ENCODE assay signal across 22 cellular contexts in the genomic region with DNA sequence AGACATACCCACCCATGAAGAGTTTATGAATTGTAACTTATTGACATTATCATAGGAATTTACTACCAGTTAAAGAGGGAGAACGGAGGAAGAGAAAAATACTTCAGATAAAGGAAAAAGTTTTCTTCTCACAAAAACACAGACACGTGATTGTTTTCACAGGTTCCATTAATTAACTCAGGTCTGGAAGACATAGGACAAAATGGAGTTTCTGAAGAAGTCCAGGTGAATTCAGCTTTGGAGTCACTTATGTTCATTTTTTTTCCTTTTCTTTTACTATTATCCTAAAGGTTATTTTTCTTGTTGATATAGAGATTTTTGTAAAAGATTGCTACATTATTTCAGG. TPM values are rescaled to one million over a fixed set of nuclear protein-coding genes. Genes with fewer than 3 reads are reported as not detected.
DNase-seq lines count a peak whose midpoint lies in the region; ATAC-seq and TF ChIP-seq lines count a peak whose summit lies in the region.
"Had no signal": no experiment of that assay in that cellular context is flagged by ENCODE, and none has a peak within 500 bp of the region (broad histone marks: within the 10 kb centered on the region; RNA-seq: fewer than 3 reads in every experiment).

No MANE protein-coding gene starts in this region.

- no peaks in the 10 kb centered on the region for H3K79me2 ChIP-seq in MM.1S (ENCODE audit: low read length)

- H2AFZ ChIP-seq in MM.1S (ENCODE audit: low read length): no peak overlapping the region
- H2AFZ ChIP-seq: GM23248 had no signal

- TF ChIP-seq EP300 in stomach (IDR thresholded peaks at IDR 0.05): no peak

- no peak overlapping the region for H3K9ac ChIP-seq in MM.1S (ENCODE audit: low read length)
- H3K9ac ChIP-seq: GM23248 had no signal

- peaks cover 73% of the 10 kb centered on the region for H3K27me3 ChIP-seq in MM.1S (replicated peaks; ENCODE audit: insufficient read depth, low read length)
- H3K27me3 ChIP-seq in stomach: peaks cover 0 to 8% (median 0%) of the 10 kb centered on the region in 3 donors
- H3K27me3 ChIP-seq: Peyer's patch, SJSA1 had no signal

- H4K20me1 ChIP-seq in MM.1S (ENCODE audit: insufficient read depth, low read length): no peaks in the 10 kb centered on the region; the same call in 1 of the 2 replicates

- peak overlapping the region; percentile 32; the same call in 1 of the 2 replicates for H3K4me2 ChIP-seq in MM.1S (ENCODE audit: low read depth, low read length)

- no peak for TF ChIP-seq POLR2A in stomach (IDR thresholded peaks at IDR 0.05)

- no peak for DNase-seq in activated naive CD4-positive, alpha-beta T cell (lab: John Stamatoyannopoulos, UW)
- no peak for DNase-seq in MM.1S
- no peak for DNase-seq in stomach
- no peak for DNase-seq in NCI-H1092 treated with DMSO at 0.1 percent for 48 hours (lab: John Stamatoyannopoulos, UW)
- DNase-seq: BE2C; CD8-positive, alpha-beta T cell; DMS53; GM23248; NCI-H1417; NCI-H187 treated with DMSO at 0.1 percent for 48 hours; NCI-H226; NCI-H524; NCI-H82 had no signal

- no peak for ATAC-seq in GM19035 (IDR thresholded peaks at IDR 0.05; ENCODE audit: unreplicated experiment)
- no peak for ATAC-seq in HG03442 (IDR thresholded peaks at IDR 0.05; ENCODE audit: unreplicated experiment)
- ATAC-seq: CD8-positive, alpha-beta T cell; K562 had no signal

- H3K9me3 Mint-ChIP-seq in activated naive CD4-positive, alpha-beta T cell treated with anti-CD3 and anti-CD28 coated beads, Interleukin-2, amount 50 U/mL, for 24 hours: peaks cover 10% of the 10 kb centered on the region
- no peaks in the 10 kb centered on the region for H3K9me3 Mint-ChIP-seq in activated naive CD8-positive, alpha-beta T cell (ENCODE audit: low read depth)
- H3K9me3 Mint-ChIP-seq: CD8-positive, alpha-beta T cell had no signal

- H3K4me1 ChIP-seq in MM.1S (ENCODE audit: low read length) (peaks cover 7% of the 10 kb centered on the region; the same call in 1 of the 2 replicates), stomach (peaks cover 5 to 13% (median 8%) of the 10 kb centered on the region in 4 donors)
- H3K4me1 ChIP-seq: BE2C, SJSA1 had no signal

- 67 to 72% (median 70%) methylated on average over 2 of the region's 2 CpGs for WGBS in stomach, 5 donors

- H3K4me3 Mint-ChIP-seq in activated naive CD4-positive, alpha-beta T cell treated with anti-CD3 and anti-CD28 coated beads, Interleukin-2, amount 50 U/mL, for 24 hours: peak overlapping the region; percentile 68
- peak overlapping the region; percentile 32 for H3K4me3 Mint-ChIP-seq in activated naive CD8-positive, alpha-beta T cell
- H3K4me3 Mint-ChIP-seq: CD8-positive, alpha-beta T cell had no signal

- intact Hi-C loops in stomach (cut with DNase I; ENCODE audit: low total_unique reads): no loop called here

- no peaks in the 10 kb centered on the region for H3K9me2 ChIP-seq in MM.1S (replicated peaks; ENCODE audit: insufficient read depth, low read length)

- peaks cover 15% of the 10 kb centered on the region for H3K36me3 Mint-ChIP-seq in activated naive CD4-positive, alpha-beta T cell treated with anti-CD3 and anti-CD28 coated beads, Interleukin-2, amount 50 U/mL, for 24 hours
- H3K36me3 Mint-ChIP-seq in activated naive CD8-positive, alpha-beta T cell: peaks cover 2% of the 10 kb centered on the region
- H3K36me3 Mint-ChIP-seq: CD8-positive, alpha-beta T cell had no signal

- no peak overlapping the region for H3K27ac ChIP-seq in MM.1S (ENCODE audit: low read length)
- no peak overlapping the region for H3K27ac ChIP-seq in stomach
- H3K27ac ChIP-seq: GM23248, Peyer's patch, SJSA1 had no signal

- H3K9me3 ChIP-seq in MM.1S (replicated peaks; ENCODE audit: insufficient read depth, low read length) (no peaks in the 10 kb centered on the region), stomach (no peaks in the 10 kb centered on the region)
- H3K9me3 ChIP-seq: BE2C, HAP-1, Peyer's patch, SJSA1 had no signal

- peaks cover 71% of the 10 kb centered on the region for H3K4me1 Mint-ChIP-seq in activated naive CD4-positive, alpha-beta T cell treated with anti-CD3 and anti-CD28 coated beads, Interleukin-2, amount 50 U/mL, for 24 hours
- peaks cover 60% of the 10 kb centered on the region for H3K4me1 Mint-ChIP-seq in activated naive CD8-positive, alpha-beta T cell (ENCODE audit: low read depth)

- no peaks in the 10 kb centered on the region for H3K36me3 ChIP-seq in MM.1S (replicated peaks; ENCODE audit: insufficient read depth, low read length)
- no peaks in the 10 kb centered on the region for H3K36me3 ChIP-seq in stomach
- H3K36me3 ChIP-seq: BE2C, HAP-1, Peyer's patch, SJSA1 had no signal

- H3K27me3 Mint-ChIP-seq in activated naive CD4-positive, alpha-beta T cell treated with anti-CD3 and anti-CD28 coated beads, Interleukin-2, amount 50 U/mL, for 24 hours: no peaks in the 10 kb centered on the region
- no peaks in the 10 kb centered on the region for H3K27me3 Mint-ChIP-seq in activated naive CD8-positive, alpha-beta T cell

- TF ChIP-seq CTCF in MM.1S (IDR thresholded peaks at IDR 0.05; ENCODE audit: low read length) (no peak), stomach (IDR thresholded peaks at IDR 0.05) (no peak)

- peak overlapping the region; percentile 98 for H3K27ac Mint-ChIP-seq in activated naive CD4-positive, alpha-beta T cell treated with anti-CD3 and anti-CD28 coated beads, Interleukin-2, amount 50 U/mL, for 24 hours
- peak overlapping the region; percentile 93 for H3K27ac Mint-ChIP-seq in activated naive CD8-positive, alpha-beta T cell
- H3K27ac Mint-ChIP-seq: CD8-positive, alpha-beta T cell had no signal

- no peaks in the 10 kb centered on the region for H3F3A ChIP-seq in MM.1S (ENCODE audit: insufficient read depth, low read length)

- H3K4me3 ChIP-seq in MM.1S (ENCODE audit: low read length): no peak overlapping the region
- H3K4me3 ChIP-seq in stomach: no peak overlapping the region
- H3K4me3 ChIP-seq: GM23248, HAP-1, K562, Peyer's patch, SJSA1 had no signal

RNA-seq across cellular contexts. Expression of a gene that starts 20.5 kb away (rescaled TPM):
- total RNA-seq in stomach: 10 to 100 TPM in 2 of 5 donors, 1 to 10 TPM in 1, under 1 TPM in 1, not detected in 1; under 0.01 to 22.0 (median 10.3) TPM
- polyA plus RNA-seq in stomach: 1 to 10 TPM in 2 of 3 donors, under 1 TPM in 1; 0.76 to 2.9 (median 2.6) TPM

RNA-seq across cellular contexts. Expression of a gene that starts 20.6 kb away (rescaled TPM):
- 10 to 100 TPM in 1 of 5 donors, 1 to 10 TPM in 1, under 1 TPM in 1, not detected in 2; 0.87 to 23.8 (median 2.8) TPM for total RNA-seq in stomach
- 1 to 10 TPM in 2 of 3 donors, under 1 TPM in 1; 0.56 to 5.4 (median 4.4) TPM for polyA plus RNA-seq in stomach
- total RNA-seq: A172; CD8-positive, alpha-beta T cell; GM23248; SJSA1 had no signal
- polyA plus RNA-seq: GM23248 had no signal
